In genomic region chr7:149130572-149131198, GRCh38 we compare ENCODE assay signal across 1 cellular context.
TF ChIP-seq lines count a peak whose summit lies in the region.

No MANE protein-coding gene starts in this region.

TF ChIP-seq in HepG2, 621 proteins besides CTCF, POLR2A, EP300 and RAD21:
- TF ChIP-seq ZNF720 (CRISPR knock-in tag; IDR thresholded peaks at IDR 0.05): no peak
- TF ChIP-seq ZIK1 (CRISPR knock-in tag; IDR thresholded peaks at IDR 0.05; ENCODE audit: borderline replicate concordance, low read depth): no peak
- TF ChIP-seq ZNF652 (CRISPR knock-in tag; IDR thresholded peaks at IDR 0.05; ENCODE audit: borderline replicate concordance, low read depth): no peak
- no peak for TF ChIP-seq ZNF382 (CRISPR knock-in tag; IDR thresholded peaks at IDR 0.05; ENCODE audit: borderline replicate concordance)
- no peak for TF ChIP-seq ZNF614 (CRISPR knock-in tag; IDR thresholded peaks at IDR 0.05; ENCODE audit: borderline replicate concordance)
- no peak for TF ChIP-seq NCOA5 (CRISPR knock-in tag; IDR thresholded peaks at IDR 0.05)
- TF ChIP-seq CENPBD1 (CRISPR knock-in tag; IDR thresholded peaks at IDR 0.05; ENCODE audit: borderline replicate concordance, low read depth): no peak
- no peak for TF ChIP-seq ZBTB14 (CRISPR knock-in tag; IDR thresholded peaks at IDR 0.05)
- TF ChIP-seq ZNF414 (CRISPR knock-in tag; IDR thresholded peaks at IDR 0.05): no peak
- no peak for TF ChIP-seq KLF13 (CRISPR knock-in tag; IDR thresholded peaks at IDR 0.05)
- TF ChIP-seq REST (IDR thresholded peaks at IDR 0.05; ENCODE audit: borderline replicate concordance in 1 of 2, low read depth in 1 of 2, low read length in 2 of 2): no peak
- TF ChIP-seq ZBTB21 (CRISPR knock-in tag; IDR thresholded peaks at IDR 0.05): no peak
